13 cellular contexts compared by ENCODE assay signal in genomic region chr9:137052998-137053943, GRCh38. TPM values are rescaled to one million over a fixed set of nuclear protein-coding genes. Genes with fewer than 3 reads are reported as not detected.
DNase-seq lines count a peak whose midpoint lies in the region; ATAC-seq and TF ChIP-seq lines count a peak whose summit lies in the region.
"Had no signal": no experiment of that assay in that cellular context is flagged by ENCODE, and none has a peak within 500 bp of the region (broad histone marks: within the 10 kb centered on the region; RNA-seq: fewer than 3 reads in every experiment).

No MANE protein-coding gene starts in this region.

- H3K4me1 Mint-ChIP-seq in WTC11, result peaks cover 6% of the 10 kb centered on the region; the same call in 1 of the 2 replicates
- H3K4me1 Mint-ChIP-seq: activated naive CD8-positive, alpha-beta T cell treated with anti-CD3 and anti-CD28 coated beads for 36 hours had no signal

- peaks cover 44% of the 10 kb centered on the region for H3K27me3 Mint-ChIP-seq in WTC11 (ENCODE audit: low read depth)

- H3K36me3 Mint-ChIP-seq in WTC11, result no peaks in the 10 kb centered on the region
- H3K36me3 Mint-ChIP-seq: activated naive CD8-positive, alpha-beta T cell treated with anti-CD3 and anti-CD28 coated beads for 36 hours had no signal

- H3K4me1 ChIP-seq in iPS-18a (ENCODE audit: control insufficient read depth, low read depth, low read length), result no peaks in the 10 kb centered on the region

- POLR2A ChIA-PET in WTC11 (lab: Charles Lee), result interaction anchor here (0.6 kb wide), 1 partner anchor 188 kb away, joined by 3 read pairs; the partner anchor contains the start of gene TUBB4B

- CTCF ChIA-PET in WTC11 (lab: Charles Lee), result interaction anchor here (0.7 to 10.4 kb wide), 14 partner anchors 14 to 295 kb away, joined by 3 to 240 read pairs (median 3); partner anchors contain the start of genes ABCA2, LCN8, PAXX and RNF208

- no peak overlapping the region for H3K27ac Mint-ChIP-seq in WTC11
- H3K27ac Mint-ChIP-seq: activated naive CD8-positive, alpha-beta T cell treated with anti-CD3 and anti-CD28 coated beads for 36 hours; progenitor cell of endocrine pancreas had no signal

- peak; percentile 86 for DNase-seq in DMS53 (lab: John Stamatoyannopoulos, UW)
- no peak for DNase-seq in DMS53 treated with DMSO at 0.1 percent for 48 hours (lab: John Stamatoyannopoulos, UW; ENCODE audit: unreplicated experiment)
- peak; percentile 47 for DNase-seq in WTC11 (ENCODE audit: low spot score)
- no peak for DNase-seq in SHP77 (lab: John Stamatoyannopoulos, UW)
- DNase-seq: activated CD4-positive, CD25-positive, alpha-beta regulatory T cell treated with anti-CD3 and anti-CD28 coated beads, Interleukin-2, amount 50 U/mL, for 72 hours had no signal

- peak overlapping the region; percentile 18; the same call in 1 of the 2 replicates for H3K4me3 Mint-ChIP-seq in WTC11
- H3K4me3 Mint-ChIP-seq: activated naive CD8-positive, alpha-beta T cell treated with anti-CD3 and anti-CD28 coated beads for 36 hours had no signal

- H3K9me3 Mint-ChIP-seq in WTC11, result no peaks in the 10 kb centered on the region
- H3K9me3 Mint-ChIP-seq: activated naive CD8-positive, alpha-beta T cell treated with anti-CD3 and anti-CD28 coated beads for 36 hours had no signal

- TF ChIP-seq CTCF in WTC11 (IDR thresholded peaks at IDR 0.05), result no peak

- H3K4me3 ChIP-seq in iPS-18a (ENCODE audit: low read length) (peak overlapping the region; percentile 27), skin epidermis (peak overlapping the region; percentile 17 to 58 (median 28))

- H3K9me3 ChIP-seq in iPS-18a (ENCODE audit: control insufficient read depth, low read depth, low read length), result no peaks in the 10 kb centered on the region

- peaks cover 80% of the 10 kb centered on the region for H3K27me3 ChIP-seq in iPS-18a (ENCODE audit: control insufficient read depth, insufficient read depth, low read length)

- no peak overlapping the region for H3K9ac ChIP-seq in iPS-18a (ENCODE audit: low read length)

- H3K27ac ChIP-seq in iPS-18a (ENCODE audit: low read length) (no peak overlapping the region), skin epidermis (peak overlapping the region in 6 of 21 experiments; percentile 16 to 57 (median 38))

- no peaks in the 10 kb centered on the region for H3K36me3 ChIP-seq in iPS-18a (ENCODE audit: control insufficient read depth, low read depth, low read length)

- ATAC-seq in WTC11 (peak; percentile 12), GM21619 (IDR thresholded peaks at IDR 0.05; ENCODE audit: unreplicated experiment) (no peak), HG02852 (IDR thresholded peaks at IDR 0.05; ENCODE audit: unreplicated experiment) (no peak)

TF ChIP-seq in WTC11, 78 proteins besides CTCF, POLR2A, EP300 and RAD21:
- TF ChIP-seq FOXP1 (CRISPR knock-in tag; IDR thresholded peaks at IDR 0.05; ENCODE audit: borderline replicate concordance) (no peak; the same call in 1 of the 2 replicates), PRDM15 (CRISPR knock-in tag; IDR thresholded peaks at IDR 0.05) (no peak), NFYB (CRISPR knock-in tag; conservative IDR thresholded peaks at IDR 0.05; ENCODE audit: low read depth) (0 out of 2 replicates have a peak, but pooled peaks have one; percentile 9)

RNA-seq across cellular contexts. Expression of gene ENTPD2, which starts 0.6 kb away (rescaled TPM):
- total RNA-seq in WTC11 (2021), result 8.3 to 9.6 TPM (median 9.2 TPM) in 3 replicates
- total RNA-seq: A172; activated naive CD8-positive, alpha-beta T cell treated with anti-CD3 and anti-CD28 coated beads for 36 hours; LHCN-M2 had no signal

RNA-seq across cellular contexts. Expression of gene NPDC1, which starts 7.3 kb away (rescaled TPM):
- 64.3 to 68.8 TPM (median 64.5 TPM) in 3 replicates for total RNA-seq in WTC11 (2021)

RNA-seq across cellular contexts. Expression of gene SAPCD2, which starts 17.1 kb away (rescaled TPM):
- 52.0 to 67.0 TPM (median 53.6 TPM) in 3 replicates for total RNA-seq in WTC11 (2021)

RNA-seq across cellular contexts. Expression of gene FUT7, which starts 21.4 kb away (rescaled TPM):
- not detected in 3 replicates for total RNA-seq in WTC11 (2021)
- total RNA-seq: A172; activated naive CD8-positive, alpha-beta T cell treated with anti-CD3 and anti-CD28 coated beads for 36 hours; LHCN-M2; progenitor cell of endocrine pancreas had no signal

RNA-seq across cellular contexts. Expression of gene UAP1L1, which starts 24.0 kb away (rescaled TPM):
- 12.1 to 17.7 TPM (median 14.3 TPM) in 3 replicates for total RNA-seq in WTC11 (2021)

Comparison
In these comparisons a context has a peak if more than half of its experiments do, and no peak if none do; other contexts are left out.
1. DNase-seq: peak in DMS53 (single experiment) and WTC11 (single experiment); none in DMS53 treated with DMSO at 0.1 percent for 48 hours (single experiment) and SHP77 (0 of 2).